23 cellular contexts compared by ENCODE assay signal in the genomic region with DNA sequence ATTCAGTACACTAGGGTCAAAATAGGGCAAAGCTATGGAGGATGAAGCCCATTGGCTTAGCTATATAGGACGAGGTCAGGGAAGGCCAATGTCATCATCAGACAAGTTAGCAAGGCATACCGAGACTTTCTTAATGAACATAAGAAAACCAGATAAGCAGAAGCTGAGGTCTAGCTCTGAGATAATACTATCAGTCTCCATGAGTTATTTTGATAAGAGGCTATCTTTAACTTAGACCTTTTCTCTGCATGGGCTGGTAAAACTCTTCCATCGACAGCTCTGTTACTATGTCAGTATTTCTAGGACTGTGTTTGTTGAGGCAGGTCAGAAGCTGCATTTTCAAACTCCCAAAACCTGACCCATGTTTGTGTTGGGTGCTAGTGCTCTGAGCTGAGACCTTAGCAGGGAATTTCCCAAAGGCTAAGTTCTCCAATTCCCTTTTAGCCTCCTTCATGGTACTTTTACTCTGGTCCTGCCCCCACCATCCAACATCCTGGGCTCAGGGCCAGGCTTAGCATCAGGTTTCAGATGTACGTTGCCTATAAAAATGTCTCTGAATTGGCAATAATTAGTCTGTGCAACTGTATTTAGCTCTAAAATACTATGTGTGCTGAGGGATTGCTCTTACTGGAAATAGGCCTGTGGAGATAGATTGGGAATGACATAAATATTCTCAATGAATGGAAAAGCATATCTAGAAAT. TPM values are rescaled to one million over a fixed set of nuclear protein-coding genes. Genes with fewer than 3 reads are reported as not detected.
"Had no signal": no experiment of that assay in that cellular context is flagged by ENCODE, and none has a peak within 500 bp of the region (broad histone marks: within the 10 kb centered on the region; RNA-seq: fewer than 3 reads in every experiment).

No MANE protein-coding gene starts in this region.

- H3K27me3 ChIP-seq: esophagus squamous epithelium, gastroesophageal sphincter, upper lobe of right lung had no signal

- H3K27ac Mint-ChIP-seq: activated naive CD8-positive, alpha-beta T cell; activated T-cell treated with anti-CD3 and anti-CD28 coated beads, Interleukin-2, amount 50 U/mL, for 24 hours; activated T-helper 2 cell treated with anti-CD3 and anti-CD28 coated beads, Interferon-gamma antibody, Interleukin-2, Interleukin-4, amounts not matched to agents 10 μg/mL and 5 μg/mL and 100 μg/mL, durations not matched to agents 14 hours and 24 hours and 36 hours; memory B cell; nephron progenitor cell; WTC11 had no signal

- FAIRE-seq: astrocyte had no signal

- H3K27me3 Mint-ChIP-seq: activated T-cell treated with anti-CD3 and anti-CD28 coated beads, Interleukin-2, amount 50 U/mL, for 24 hours; memory B cell had no signal

- H3K36me3 ChIP-seq: esophagus squamous epithelium, gastroesophageal sphincter, pancreas, upper lobe of right lung had no signal

- H3K4me3 ChIP-seq: coronary artery, esophagus squamous epithelium, gastroesophageal sphincter, mucosa of descending colon, pancreas, psoas muscle, upper lobe of right lung had no signal

- H3K9me3 Mint-ChIP-seq: activated T-cell treated with anti-CD3 and anti-CD28 coated beads, Interleukin-2, amount 50 U/mL, for 24 hours; activated T-helper 2 cell treated with anti-CD3 and anti-CD28 coated beads, Interferon-gamma antibody, Interleukin-2, Interleukin-4, amounts not matched to agents 10 μg/mL and 5 μg/mL and 100 μg/mL, durations not matched to agents 14 hours and 24 hours and 36 hours; memory B cell; nephron progenitor cell; WTC11 had no signal

- DNase-seq: activated naive CD4-positive, alpha-beta T cell; activated T-cell treated with anti-CD3 and anti-CD28 coated beads, Interleukin-2, amount 50 U/mL, for 24 hours; esophagus squamous epithelium; head of caudate nucleus; hypothalamus; islet precursor cell; left cardiac atrium; mucosa of descending colon; nephron progenitor cell; pancreas; psoas muscle; right cardiac atrium; stimulated activated CD4-positive, alpha-beta T cell treated with anti-CD3 and anti-CD28 coated beads, Interleukin-4, amount 100 ng/mL, for 24 hours; stimulated activated naive CD4-positive, alpha-beta T cell treated with Interleukin-2 at 50 U/mL for 16 hours; T-helper 2 cell; upper lobe of right lung had no signal

- H3K9me3 ChIP-seq: esophagus squamous epithelium, gastroesophageal sphincter, mucosa of descending colon, pancreas, psoas muscle, upper lobe of right lung had no signal

- H3K4me3 Mint-ChIP-seq: activated naive CD8-positive, alpha-beta T cell; activated T-cell treated with anti-CD3 and anti-CD28 coated beads, Interleukin-2, amount 50 U/mL, for 24 hours; memory B cell; nephron progenitor cell; WTC11 had no signal

- H3K4me1 ChIP-seq: esophagus squamous epithelium, gastroesophageal sphincter, pancreas, psoas muscle, upper lobe of right lung had no signal

- H3K36me3 Mint-ChIP-seq: activated naive CD8-positive, alpha-beta T cell; memory B cell; WTC11 had no signal

- H3K27ac ChIP-seq: coronary artery, esophagus squamous epithelium, gastroesophageal sphincter, pancreas, psoas muscle, upper lobe of right lung had no signal

- ATAC-seq: gastroesophageal sphincter, left cardiac atrium, mucosa of descending colon, pancreas, psoas muscle, right cardiac atrium, upper lobe of right lung, WTC11 had no signal

- H3K4me1 Mint-ChIP-seq: memory B cell had no signal

RNA-seq across cellular contexts. Expression of a gene that starts 29.3 kb away (rescaled TPM):
- total RNA-seq: psoas muscle had no signal
